ENCODE assay signal across 17 cellular contexts in genomic region chr11:10715571-10715970, GRCh38. TPM values are rescaled to one million over a fixed set of nuclear protein-coding genes. Genes with fewer than 3 reads are reported as not detected.
A peak's percentile ranks its signal among the peaks of the same experiment; 100 is the strongest.
DNase-seq lines count a peak whose midpoint lies in the region; ATAC-seq and TF ChIP-seq lines count a peak whose summit lies in the region.
"Had no signal": no experiment of that assay in that cellular context is flagged by ENCODE, and none has a peak within 500 bp of the region (broad histone marks: within the 10 kb centered on the region; RNA-seq: fewer than 3 reads in every experiment).

No MANE protein-coding gene starts in this region.

- CTCF ChIA-PET in CD8-positive, alpha-beta memory T cell (lab: Charles Lee): no interaction called here

- peak; percentile 11 for DNase-seq in G401 (ENCODE audit: low spot score)
- DNase-seq in globus pallidus (ENCODE audit: low spot score): peak; percentile 47
- peak in 32 of 56 donors; percentile 9 to 71 (median 32) for DNase-seq in nucleus accumbens (lab: John Stamatoyannopoulos, UW)
- no peak for DNase-seq in CD8-positive, alpha-beta memory T cell
- no peak for DNase-seq in effector CD8-positive, alpha-beta T cell (lab: John Stamatoyannopoulos, UW)
- no peak for DNase-seq in mucosa of descending colon
- DNase-seq: DMS79 treated with DMSO at 0.1 percent for 48 hours, NCI-H1105, NCI-H1694, NCI-H2081 treated with DMSO at 0.1 percent for 48 hours, NCI-H446 treated with DMSO at 0.1 percent for 48 hours had no signal

- H3K27me3 ChIP-seq in CD8-positive, alpha-beta memory T cell (ENCODE audit: insufficient read depth, low read length, poor library complexity, severe bottlenecking): no peaks in the 10 kb centered on the region

- no peaks in the 10 kb centered on the region for H3K9me3 ChIP-seq in CD8-positive, alpha-beta memory T cell (ENCODE audit: low read length)
- no peaks in the 10 kb centered on the region for H3K9me3 ChIP-seq in mucosa of descending colon
- H3K9me3 ChIP-seq: A549 had no signal

- intact Hi-C loops in mucosa of descending colon (cut with DNase I, micrococcal nuclease): no loop called here

- peaks cover 0 to 3% (median 0%) of the 10 kb centered on the region in 3 donors for H3K36me3 Mint-ChIP-seq in CD8-positive, alpha-beta memory T cell
- H3K36me3 Mint-ChIP-seq: IgD-negative memory B cell had no signal

- no peaks in the 10 kb centered on the region for H3K4me1 Mint-ChIP-seq in CD8-positive, alpha-beta memory T cell
- H3K4me1 Mint-ChIP-seq: IgD-negative memory B cell had no signal

- H3K27ac ChIP-seq in angular gyrus (ENCODE audit: low read depth, low read length): peak overlapping the region; percentile 57
- no peak overlapping the region for H3K27ac ChIP-seq in CD8-positive, alpha-beta memory T cell (ENCODE audit: low read depth, low read length)
- H3K27ac ChIP-seq: A549, HL-60 had no signal

- H3K4me1 ChIP-seq in CD8-positive, alpha-beta memory T cell (ENCODE audit: insufficient read depth, low read length): no peaks in the 10 kb centered on the region
- no peaks in the 10 kb centered on the region for H3K4me1 ChIP-seq in mucosa of descending colon (ENCODE audit: low read depth)
- H3K4me1 ChIP-seq: A549 had no signal

- peaks cover 8 to 9% of the 10 kb centered on the region in 2 donors for H3K27me3 Mint-ChIP-seq in CD8-positive, alpha-beta memory T cell

- in situ Hi-C loops in G401 (cut with HindIII; ENCODE audit: low sequenced_read_pairs): no loop called here

- no peak overlapping the region for H3K4me3 Mint-ChIP-seq in CD8-positive, alpha-beta memory T cell
- H3K4me3 Mint-ChIP-seq: IgD-negative memory B cell had no signal

- no peak overlapping the region for H3K4me3 ChIP-seq in CD8-positive, alpha-beta memory T cell (ENCODE audit: low read length)
- H3K4me3 ChIP-seq in mucosa of descending colon: no peak overlapping the region
- H3K4me3 ChIP-seq: A549 had no signal

- TF ChIP-seq CTCF in mucosa of descending colon (IDR thresholded peaks at IDR 0.05): no peak

- H3K27ac Mint-ChIP-seq in CD8-positive, alpha-beta memory T cell: peak overlapping the region in 1 of 8 donors; percentile 33
- H3K27ac Mint-ChIP-seq: IgD-negative memory B cell had no signal

- ATAC-seq in GM18858 (IDR thresholded peaks at IDR 0.05; ENCODE audit: unreplicated experiment) (no peak), mucosa of descending colon (no peak)
- ATAC-seq: A549, Right ventricle myocardium inferior had no signal

- no peaks in the 10 kb centered on the region for H3K36me3 ChIP-seq in CD8-positive, alpha-beta memory T cell (ENCODE audit: insufficient read depth, low read length)
- H3K36me3 ChIP-seq in mucosa of descending colon (ENCODE audit: low read depth): no peaks in the 10 kb centered on the region

- POLR2A ChIA-PET in CD8-positive, alpha-beta memory T cell (lab: Charles Lee): no interaction called here

- H3K9me3 Mint-ChIP-seq in CD8-positive, alpha-beta memory T cell: no peaks in the 10 kb centered on the region
- H3K9me3 Mint-ChIP-seq: IgD-negative memory B cell had no signal

RNA-seq across cellular contexts. Expression of gene IRAG1, which starts 22.0 kb away (rescaled TPM):
- total RNA-seq in G401 (2014; rRNA removed; shearing (Covaris generic)): 3.9 and 4.1 TPM in 2 replicates
- not detected for total RNA-seq in CD8-positive, alpha-beta memory T cell
- polyA plus RNA-seq in CD8-positive, alpha-beta memory T cell: not detected
- total RNA-seq in mucosa of descending colon: 100 to 1,000 TPM in 1 of 3 donors, 10 to 100 TPM in 1, 1 to 10 TPM in 1; 7.5 to 134 (median 15.4) TPM

RNA-seq across cellular contexts. Expression of gene CTR9, which starts 35.5 kb away (rescaled TPM):
- 16.7 and 34.0 TPM in 2 replicates for total RNA-seq in G401 (2014; rRNA removed; shearing (Covaris generic))
- 10 to 100 TPM; 49.9 to 60.8 TPM for total RNA-seq in CD8-positive, alpha-beta memory T cell
- 57.9 TPM for polyA plus RNA-seq in CD8-positive, alpha-beta memory T cell
- total RNA-seq in mucosa of descending colon: 10 to 100 TPM; 27.1 to 30.9 (median 27.4) TPM

Comparison
In these comparisons a context has a peak if more than half of its experiments do, and no peak if none do; other contexts are left out.
1. DNase-seq: peak in G401 (single experiment), globus pallidus (single experiment) and nucleus accumbens (32 of 56); none in CD8-positive, alpha-beta memory T cell (0 of 5), effector CD8-positive, alpha-beta T cell (single experiment) and mucosa of descending colon (0 of 3).